ENCODE assay signal across 13 cellular contexts in the genomic region with DNA sequence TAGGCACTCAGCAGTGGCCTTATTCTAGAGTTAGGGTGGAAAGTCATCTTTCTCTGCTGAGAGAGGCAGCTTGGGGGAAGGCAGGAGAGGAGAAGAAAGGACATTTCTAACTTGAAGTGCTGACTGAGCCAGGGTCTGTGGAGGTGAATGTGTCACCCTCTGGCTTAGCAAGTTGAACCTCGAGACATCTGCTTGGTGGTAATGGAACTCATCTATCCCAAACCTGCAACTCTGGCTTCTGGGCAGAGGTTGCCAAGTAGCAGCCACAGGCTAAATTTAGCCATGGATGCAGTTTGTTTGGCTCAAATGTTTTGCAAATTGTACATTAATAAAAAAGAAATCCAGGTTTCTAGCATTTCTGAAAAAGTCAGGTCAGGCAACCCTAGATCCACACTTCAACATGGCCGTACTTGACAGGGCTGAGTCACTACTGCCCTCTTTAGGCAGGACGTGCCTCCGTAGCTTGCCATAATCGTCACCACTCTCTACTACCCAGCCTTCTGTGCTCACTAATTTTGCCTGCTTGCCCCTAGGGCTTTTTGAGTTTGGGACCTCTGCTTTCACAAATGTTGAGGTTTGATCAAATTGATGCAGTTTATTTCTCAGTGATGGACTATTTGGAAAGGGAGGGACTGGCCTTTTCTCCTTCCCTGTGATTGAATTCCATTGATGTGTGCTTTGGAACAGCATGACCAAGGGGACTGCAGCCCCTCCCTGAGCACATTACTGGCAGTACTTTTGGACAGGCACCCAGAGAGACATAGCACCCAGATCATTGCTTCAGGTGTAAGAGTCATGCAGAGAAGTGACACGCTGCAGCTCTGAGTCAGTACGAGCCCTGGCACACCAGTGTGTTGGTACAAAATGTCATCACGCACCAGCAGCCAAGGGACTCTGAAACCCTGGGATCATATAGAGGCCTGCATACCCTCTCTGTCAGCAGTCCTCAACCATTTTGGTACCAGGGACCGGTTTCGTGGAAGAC. TPM values are rescaled to one million over a fixed set of nuclear protein-coding genes. Genes with fewer than 3 reads are reported as not detected.
DNase-seq lines count a peak whose midpoint lies in the region; ATAC-seq and TF ChIP-seq lines count a peak whose summit lies in the region.
"Had no signal": no experiment of that assay in that cellular context is flagged by ENCODE, and none has a peak within 500 bp of the region (broad histone marks: within the 10 kb centered on the region; RNA-seq: fewer than 3 reads in every experiment).

No MANE protein-coding gene starts in this region.

- H3K9ac ChIP-seq in mesenchymal stem cell (ENCODE audit: low read length): no peak overlapping the region

- H3K27ac ChIP-seq in ascending aorta: peak overlapping the region; percentile 94 to 97
- no peak overlapping the region for H3K27ac ChIP-seq in mesenchymal stem cell (ENCODE audit: low read length, poor library complexity, severe bottlenecking)
- H3K27ac ChIP-seq: Peyer's patch had no signal

- WGBS in mesenchymal stem cell: 77% methylated on average over 6 of the region's 10 CpGs

- CTCF ChIA-PET in BJ (lab: Yijun Ruan, JAX): interaction anchor here (0.6 to 1.9 kb wide), 8 partner anchors 7 to 689 kb away, joined by 3 to 12 read pairs (median 3); no protein-coding TSS in a partner anchor

- peaks cover 25% of the 10 kb centered on the region for H3K79me1 ChIP-seq in mesenchymal stem cell (replicated peaks; ENCODE audit: low read length, poor library complexity, severe bottlenecking)

- no peaks in the 10 kb centered on the region for H3K9me3 ChIP-seq in ascending aorta
- no peaks in the 10 kb centered on the region for H3K9me3 ChIP-seq in mesenchymal stem cell (ENCODE audit: control insufficient read depth, low read length)
- H3K9me3 ChIP-seq: Peyer's patch had no signal

- no peak for ATAC-seq in GM21515 (IDR thresholded peaks at IDR 0.05; ENCODE audit: unreplicated experiment)
- ATAC-seq: natural killer cell treated with Interleukin-12 subunit alpha and Interleukin-12 subunit beta and Interleukin-15 and Interleukin-18, amount 100 ng/mL, for 72 hours had no signal

- no peaks in the 10 kb centered on the region for H3K27me3 ChIP-seq in BJ (ENCODE audit: control insufficient read depth, insufficient read depth, low read length)
- peaks cover 24% of the 10 kb centered on the region for H3K27me3 ChIP-seq in H7 (ENCODE audit: control insufficient read depth, insufficient read depth, low read length)
- H3K27me3 ChIP-seq in ascending aorta: no peaks in the 10 kb centered on the region
- no peaks in the 10 kb centered on the region for H3K27me3 ChIP-seq in mesenchymal stem cell (ENCODE audit: control insufficient read depth in 1 of 2, insufficient read depth in 1 of 2, low read length in 2 of 2)

- no peak for DNase-seq in BJ (ENCODE audit: low read depth)
- peak; percentile 71 for DNase-seq in H7
- DNase-seq in ascending aorta (ENCODE audit: low spot score in 2 of 2): peak in 1 of 2 donors; percentile 70
- DNase-seq in mesenchymal stem cell: peak; percentile 37
- DNase-seq in UCSD-AML1 (lab: John Stamatoyannopoulos, UW; ENCODE audit: unreplicated experiment): no peak
- DNase-seq in inferior parietal cortex (ENCODE audit: extremely low spot score): no peak
- DNase-seq in stimulated activated CD4-positive, alpha-beta T cell treated with anti-CD3 and anti-CD28 coated beads, Interleukin-4, amount 100 ng/mL, for 4 hours: no peak
- DNase-seq: activated CD4-positive, alpha-beta T cell treated with anti-CD3 and anti-CD28 coated beads, Interleukin-2, amount 10 ng/mL, durations not matched to agents 7 days and 5 days; EL; NCI-H1436; Peyer's patch had no signal

- H3K4me3 ChIP-seq in BJ (ENCODE audit: low read depth, low read length): no peak overlapping the region
- no peak overlapping the region for H3K4me3 ChIP-seq in H7 (ENCODE audit: insufficient read depth, low read depth, low read length)
- H3K4me3 ChIP-seq in ascending aorta: no peak overlapping the region
- H3K4me3 ChIP-seq in mesenchymal stem cell (ENCODE audit: insufficient read depth in 1 of 2, low read depth in 1 of 2, low read length in 2 of 2): no peak overlapping the region
- H3K4me3 ChIP-seq: Peyer's patch had no signal

- no peak overlapping the region for H2AFZ ChIP-seq in mesenchymal stem cell (ENCODE audit: low read depth, low read length)

- H3K4me2 ChIP-seq in mesenchymal stem cell (ENCODE audit: low read length, poor library complexity, severe bottlenecking): no peak overlapping the region

- peak overlapping the region; percentile 22 for H4K8ac ChIP-seq in mesenchymal stem cell (ENCODE audit: low read length)

- H3K14ac ChIP-seq in mesenchymal stem cell (ENCODE audit: low read length in 2 of 2): peak overlapping the region in 1 of 2 experiments; percentile 44

- TF ChIP-seq CTCF in BJ (IDR thresholded peaks at IDR 0.05; ENCODE audit: insufficient read depth, low read depth, low read length) (peak; percentile 31; the same call in 1 of the 2 replicates), ascending aorta (IDR thresholded peaks at IDR 0.05) (peak in 2 of 3 experiments; percentile 10 to 36)

- no peak overlapping the region for H2BK120ac ChIP-seq in mesenchymal stem cell (ENCODE audit: low read depth, low read length)

- peak overlapping the region in 1 of 2 experiments; percentile 84 for H2BK12ac ChIP-seq in mesenchymal stem cell (ENCODE audit: low read length in 2 of 2)

- H3K36me3 ChIP-seq in BJ (ENCODE audit: control insufficient read depth, insufficient read depth, low read length) (no peaks in the 10 kb centered on the region), H7 (replicated peaks; ENCODE audit: control insufficient read depth, insufficient read depth, low read length) (no peaks in the 10 kb centered on the region), ascending aorta (no peaks in the 10 kb centered on the region), mesenchymal stem cell (ENCODE audit: control insufficient read depth in 1 of 2, insufficient read depth in 2 of 2, low read depth in 1 of 2, low read length in 2 of 2) (peaks cover 0 to 6% of the 10 kb centered on the region in 2 experiments)
- H3K36me3 ChIP-seq: Peyer's patch had no signal

- POLR2A ChIA-PET in BJ (lab: Charles Lee): no interaction called here

- intact Hi-C loops in ascending aorta (cut with DNase I): loop anchor here (2.0 to 5.0 kb wide), 2 partner anchors 125 to 760 kb away; no protein-coding TSS in a partner anchor

- peak overlapping the region; percentile 23 for H2AK5ac ChIP-seq in mesenchymal stem cell (ENCODE audit: low read length, severe bottlenecking)

- no peak overlapping the region for H3K23ac ChIP-seq in mesenchymal stem cell (ENCODE audit: low read length in 2 of 2)

- peak overlapping the region in 1 of 2 experiments; percentile 25 for H3K18ac ChIP-seq in mesenchymal stem cell (ENCODE audit: low read depth in 1 of 2, low read length in 2 of 2)

- no peak overlapping the region for H2BK5ac ChIP-seq in mesenchymal stem cell (ENCODE audit: low read depth, low read length, poor library complexity, severe bottlenecking)

- H3K4ac ChIP-seq in mesenchymal stem cell (ENCODE audit: low read depth in 1 of 2, low read length in 2 of 2): no peak overlapping the region

- H4K91ac ChIP-seq in mesenchymal stem cell (ENCODE audit: low read length): peak overlapping the region; percentile 25

- H3K4me1 ChIP-seq in ascending aorta (peaks cover 9 to 46% of the 10 kb centered on the region in 2 donors), mesenchymal stem cell (ENCODE audit: control insufficient read depth, insufficient read depth, low read depth, low read length) (peaks cover 27% of the 10 kb centered on the region)

- H2BK15ac ChIP-seq in mesenchymal stem cell (ENCODE audit: low read depth, poor library complexity, severe bottlenecking): no peak overlapping the region

RNA-seq across cellular contexts. Expression of a gene that starts 5.2 kb away (rescaled TPM):
- 86.2 and 113 TPM in 2 replicates for polyA plus RNA-seq in BJ (2011; rRNA removed)
- 36.6 and 48.7 TPM in 2 replicates for polyA minus RNA-seq in BJ (2011; rRNA and poly(A)+ RNA removed)
- total RNA-seq in H7 (2014; rRNA removed; shearing (Covaris generic)): 0.78 and 0.80 TPM in 2 replicates
- total RNA-seq in ascending aorta: 160 TPM
- polyA plus RNA-seq in mesenchymal stem cell (2013, experiment 1 of 2): 107 TPM
- 102 TPM for polyA plus RNA-seq in mesenchymal stem cell (2013, experiment 2 of 2)
- total RNA-seq: activated CD4-positive, alpha-beta T cell treated with anti-CD3 and anti-CD28 coated beads, Interleukin-2, amount 10 ng/mL, durations not matched to agents 7 days and 5 days; natural killer cell treated with Interleukin-12 subunit alpha and Interleukin-12 subunit beta and Interleukin-15 and Interleukin-18, amount 100 ng/mL, for 72 hours had no signal

Comparison
In these comparisons a context has a peak if more than half of its experiments do, and no peak if none do; other contexts are left out.
1. DNase-seq: peak in H7 (single experiment) and mesenchymal stem cell (single experiment); none in BJ (single experiment), UCSD-AML1 (single experiment), inferior parietal cortex (single experiment) and stimulated activated CD4-positive, alpha-beta T cell treated with anti-CD3 and anti-CD28 coated beads, Interleukin-4, amount 100 ng/mL, for 4 hours (0 of 2).
2. RNA of a gene that starts 5.2 kb away (total RNA-seq): 160 TPM in ascending aorta (single experiment); 0.78 to 0.80 TPM in H7; every median in the first group is over 10 times any median in the second.